Comparison of ENCODE assay signal across 23 cellular contexts in the genomic region with DNA sequence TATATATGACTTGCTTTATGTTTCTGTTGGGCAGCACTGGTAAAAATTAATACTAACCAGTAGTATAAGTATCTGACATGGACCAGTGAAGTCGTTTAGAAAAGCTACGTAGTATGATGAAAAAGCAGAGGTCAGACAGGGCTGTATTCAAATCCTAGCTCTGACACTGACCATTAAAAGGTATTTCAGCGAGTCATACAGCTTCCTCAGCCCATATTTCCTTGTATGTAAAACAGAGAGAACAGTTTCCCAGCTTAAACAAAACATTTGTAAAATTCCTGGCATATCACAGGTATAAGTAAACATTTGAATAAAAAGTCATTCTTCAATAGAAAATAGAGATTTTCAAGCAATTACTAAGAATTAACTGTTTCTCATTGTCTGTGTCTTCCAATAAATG. TPM values are rescaled to one million over a fixed set of nuclear protein-coding genes. Genes with fewer than 3 reads are reported as not detected.
DNase-seq lines count a peak whose midpoint lies in the region; ATAC-seq and TF ChIP-seq lines count a peak whose summit lies in the region.
"Had no signal": no experiment of that assay in that cellular context is flagged by ENCODE, and none has a peak within 500 bp of the region (broad histone marks: within the 10 kb centered on the region; RNA-seq: fewer than 3 reads in every experiment).

No MANE protein-coding gene starts in this region.

- no peak overlapping the region for H3K4me3 ChIP-seq in astrocyte of the spinal cord (ENCODE audit: low read depth, low read length)
- H3K4me3 ChIP-seq in thoracic aorta, result peak overlapping the region; percentile 71
- H3K4me3 ChIP-seq: esophagus muscularis mucosa had no signal

- H3K36me3 ChIP-seq in thoracic aorta, result peaks cover 8% of the 10 kb centered on the region
- H3K36me3 ChIP-seq: esophagus muscularis mucosa had no signal

- ATAC-seq in thoracic aorta (ENCODE audit: insufficient number of reproducible peaks, low FRiP score, low read depth) (no peak), HG02884 (IDR thresholded peaks at IDR 0.05; ENCODE audit: unreplicated experiment) (no peak)
- ATAC-seq: Right ventricle myocardium inferior, sciatic nerve had no signal

- no peaks in the 10 kb centered on the region for H3K9me3 ChIP-seq in thoracic aorta
- H3K9me3 ChIP-seq: esophagus muscularis mucosa had no signal

- TF ChIP-seq CTCF in astrocyte of the spinal cord (IDR thresholded peaks at IDR 0.05; ENCODE audit: low read depth, low read length), result no peak
- no peak for TF ChIP-seq CTCF in thoracic aorta (IDR thresholded peaks at IDR 0.05)
- no peak for TF ChIP-seq CTCF in GM20000 (IDR thresholded peaks at IDR 0.05; ENCODE audit: extremely low read depth, missing control alignments)

- no peaks in the 10 kb centered on the region for H3K27me3 ChIP-seq in thoracic aorta (replicated peaks; ENCODE audit: insufficient read depth)

- peak; percentile 1 for DNase-seq in GM04503 (ENCODE audit: low read depth)
- peak; percentile 37 for DNase-seq in astrocyte of the spinal cord (ENCODE audit: low read depth, low spot score)
- DNase-seq in glomerular visceral epithelial cell (ENCODE audit: extremely low spot score), result peak; percentile 22
- no peak for DNase-seq in thoracic aorta (ENCODE audit: low spot score)
- DNase-seq in GM20000 (ENCODE audit: low spot score), result no peak
- no peak for DNase-seq in 8988T
- DNase-seq: activated B cell treated with CpG ODN at 0.5 μM for 24 hours; activated CD4-positive, alpha-beta memory T cell treated with anti-CD3 and anti-CD28 coated beads, Interleukin-2, amount 10 ng/mL, durations not matched to agents 7 days and 5 days; activated gamma-delta T cell; caudate nucleus; CD8-positive, alpha-beta memory T cell; DMS53; effector CD4-positive, alpha-beta T cell; glutamatergic neuron; NCI-H1105 treated with DMSO at 0.1 percent for 48 hours; NCI-H2029 treated with DMSO at 0.1 percent for 48 hours; NCI-H345; posterior cingulate gyrus had no signal

- H3K4me1 ChIP-seq in thoracic aorta (ENCODE audit: control insufficient read depth in 1 of 2, low read depth in 2 of 2), result peaks cover 17 to 26% of the 10 kb centered on the region in 2 donors

- peak overlapping the region; percentile 29 to 97 for H3K27ac ChIP-seq in thoracic aorta
- H3K27ac ChIP-seq: esophagus muscularis mucosa, HL-60 had no signal

- in situ Hi-C loops in astrocyte of the spinal cord (cut with HindIII; ENCODE audit: low sequenced_read_pairs), result no loop called here

RNA-seq across cellular contexts. Expression of a gene that starts 4.2 kb away (rescaled TPM):
- total RNA-seq in thoracic aorta, result 100 to 1,000 TPM; 166 to 293 TPM
- total RNA-seq: activated B cell treated with CpG ODN at 0.5 μM for 24 hours; activated CD4-positive, alpha-beta memory T cell treated with anti-CD3 and anti-CD28 coated beads, Interleukin-2, amount 10 ng/mL, durations not matched to agents 7 days and 5 days; CD8-positive, alpha-beta memory T cell had no signal

Comparison
In these comparisons a context has a peak if more than half of its experiments do, and no peak if none do; other contexts are left out.
1. DNase-seq: peak in GM04503 (single experiment), astrocyte of the spinal cord (single experiment) and glomerular visceral epithelial cell (single experiment); none in thoracic aorta (single experiment), GM20000 (single experiment) and 8988T (single experiment).